ENCODE assay signal across 1 cellular context in the genomic region with DNA sequence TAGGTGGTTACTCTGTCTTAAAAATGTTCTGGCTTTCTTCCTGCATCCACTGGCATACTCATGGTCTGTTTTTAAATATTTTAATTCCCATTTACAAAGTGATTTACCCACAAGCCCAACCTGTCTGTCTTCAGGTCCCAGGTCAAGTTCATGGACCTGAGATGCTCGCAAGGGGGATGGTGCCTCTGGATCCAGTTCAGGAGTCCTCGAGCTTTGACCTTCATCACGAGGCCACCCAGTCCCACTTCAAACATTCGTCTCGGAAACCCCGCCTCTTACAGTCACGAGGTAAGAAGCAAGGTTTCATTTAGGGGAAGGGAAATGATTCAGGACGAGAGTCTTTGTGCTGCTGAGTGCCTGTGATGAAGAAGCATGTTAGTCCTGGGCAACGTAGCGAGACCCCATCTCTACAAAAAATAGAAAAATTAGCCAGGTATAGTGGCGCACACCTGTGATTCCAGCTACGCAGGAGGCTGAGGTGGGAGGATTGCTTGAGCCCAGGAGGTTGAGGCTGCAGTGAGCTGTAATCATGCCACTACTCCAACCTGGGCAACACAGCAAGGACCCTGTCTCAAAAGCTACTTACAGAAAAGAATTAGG.
TF ChIP-seq lines count a peak whose summit lies in the region.

No MANE protein-coding gene starts in this region.

TF ChIP-seq in HepG2, 621 proteins besides CTCF, POLR2A, EP300 and RAD21 (continued from another document and continues in another):
- TF ChIP-seq, protein P1, sequence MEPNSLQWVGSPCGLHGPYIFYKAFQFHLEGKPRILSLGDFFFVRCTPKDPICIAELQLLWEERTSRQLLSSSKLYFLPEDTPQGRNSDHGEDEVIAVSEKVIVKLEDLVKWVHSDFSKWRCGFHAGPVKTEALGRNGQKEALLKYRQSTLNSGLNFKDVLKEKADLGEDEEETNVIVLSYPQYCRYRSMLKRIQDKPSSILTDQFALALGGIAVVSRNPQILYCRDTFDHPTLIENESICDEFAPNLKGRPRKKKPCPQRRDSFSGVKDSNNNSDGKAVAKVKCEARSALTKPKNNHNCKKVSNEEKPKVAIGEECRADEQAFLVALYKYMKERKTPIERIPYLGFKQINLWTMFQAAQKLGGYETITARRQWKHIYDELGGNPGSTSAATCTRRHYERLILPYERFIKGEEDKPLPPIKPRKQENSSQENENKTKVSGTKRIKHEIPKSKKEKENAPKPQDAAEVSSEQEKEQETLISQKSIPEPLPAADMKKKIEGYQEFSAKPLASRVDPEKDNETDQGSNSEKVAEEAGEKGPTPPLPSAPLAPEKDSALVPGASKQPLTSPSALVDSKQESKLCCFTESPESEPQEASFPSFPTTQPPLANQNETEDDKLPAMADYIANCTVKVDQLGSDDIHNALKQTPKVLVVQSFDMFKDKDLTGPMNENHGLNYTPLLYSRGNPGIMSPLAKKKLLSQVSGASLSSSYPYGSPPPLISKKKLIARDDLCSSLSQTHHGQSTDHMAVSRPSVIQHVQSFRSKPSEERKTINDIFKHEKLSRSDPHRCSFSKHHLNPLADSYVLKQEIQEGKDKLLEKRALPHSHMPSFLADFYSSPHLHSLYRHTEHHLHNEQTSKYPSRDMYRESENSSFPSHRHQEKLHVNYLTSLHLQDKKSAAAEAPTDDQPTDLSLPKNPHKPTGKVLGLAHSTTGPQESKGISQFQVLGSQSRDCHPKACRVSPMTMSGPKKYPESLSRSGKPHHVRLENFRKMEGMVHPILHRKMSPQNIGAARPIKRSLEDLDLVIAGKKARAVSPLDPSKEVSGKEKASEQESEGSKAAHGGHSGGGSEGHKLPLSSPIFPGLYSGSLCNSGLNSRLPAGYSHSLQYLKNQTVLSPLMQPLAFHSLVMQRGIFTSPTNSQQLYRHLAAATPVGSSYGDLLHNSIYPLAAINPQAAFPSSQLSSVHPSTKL (CRISPR knock-in tag; IDR thresholded peaks at IDR 0.05), result peak; percentile 83
- no peak for TF ChIP-seq U2AF1 (optimal IDR thresholded peaks at IDR 0.05; ENCODE audit: low read depth, low read length)
- TF ChIP-seq ZNF234 (CRISPR knock-in tag; conservative IDR thresholded peaks at IDR 0.05), result no peak
- TF ChIP-seq, protein P2, sequence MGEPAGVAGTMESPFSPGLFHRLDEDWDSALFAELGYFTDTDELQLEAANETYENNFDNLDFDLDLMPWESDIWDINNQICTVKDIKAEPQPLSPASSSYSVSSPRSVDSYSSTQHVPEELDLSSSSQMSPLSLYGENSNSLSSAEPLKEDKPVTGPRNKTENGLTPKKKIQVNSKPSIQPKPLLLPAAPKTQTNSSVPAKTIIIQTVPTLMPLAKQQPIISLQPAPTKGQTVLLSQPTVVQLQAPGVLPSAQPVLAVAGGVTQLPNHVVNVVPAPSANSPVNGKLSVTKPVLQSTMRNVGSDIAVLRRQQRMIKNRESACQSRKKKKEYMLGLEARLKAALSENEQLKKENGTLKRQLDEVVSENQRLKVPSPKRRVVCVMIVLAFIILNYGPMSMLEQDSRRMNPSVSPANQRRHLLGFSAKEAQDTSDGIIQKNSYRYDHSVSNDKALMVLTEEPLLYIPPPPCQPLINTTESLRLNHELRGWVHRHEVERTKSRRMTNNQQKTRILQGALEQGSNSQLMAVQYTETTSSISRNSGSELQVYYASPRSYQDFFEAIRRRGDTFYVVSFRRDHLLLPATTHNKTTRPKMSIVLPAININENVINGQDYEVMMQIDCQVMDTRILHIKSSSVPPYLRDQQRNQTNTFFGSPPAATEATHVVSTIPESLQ (CRISPR knock-in tag; conservative IDR thresholded peaks at IDR 0.05), result no peak
- TF ChIP-seq, protein P3, sequence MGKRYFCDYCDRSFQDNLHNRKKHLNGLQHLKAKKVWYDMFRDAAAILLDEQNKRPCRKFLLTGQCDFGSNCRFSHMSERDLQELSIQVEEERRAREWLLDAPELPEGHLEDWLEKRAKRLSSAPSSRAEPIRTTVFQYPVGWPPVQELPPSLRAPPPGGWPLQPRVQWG (CRISPR knock-in tag; IDR thresholded peaks at IDR 0.05; ENCODE audit: borderline replicate concordance, low read depth), result no peak
- no peak for TF ChIP-seq ZNF446 (CRISPR knock-in tag; IDR thresholded peaks at IDR 0.05)
- TF ChIP-seq, protein P4, sequence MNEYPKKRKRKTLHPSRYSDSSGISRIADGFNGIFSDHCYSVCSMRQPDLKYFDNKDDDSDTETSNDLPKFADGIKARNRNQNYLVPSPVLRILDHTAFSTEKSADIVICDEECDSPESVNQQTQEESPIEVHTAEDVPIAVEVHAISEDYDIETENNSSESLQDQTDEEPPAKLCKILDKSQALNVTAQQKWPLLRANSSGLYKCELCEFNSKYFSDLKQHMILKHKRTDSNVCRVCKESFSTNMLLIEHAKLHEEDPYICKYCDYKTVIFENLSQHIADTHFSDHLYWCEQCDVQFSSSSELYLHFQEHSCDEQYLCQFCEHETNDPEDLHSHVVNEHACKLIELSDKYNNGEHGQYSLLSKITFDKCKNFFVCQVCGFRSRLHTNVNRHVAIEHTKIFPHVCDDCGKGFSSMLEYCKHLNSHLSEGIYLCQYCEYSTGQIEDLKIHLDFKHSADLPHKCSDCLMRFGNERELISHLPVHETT (CRISPR knock-in tag; conservative IDR thresholded peaks at IDR 0.05), result no peak
- TF ChIP-seq, protein P5, sequence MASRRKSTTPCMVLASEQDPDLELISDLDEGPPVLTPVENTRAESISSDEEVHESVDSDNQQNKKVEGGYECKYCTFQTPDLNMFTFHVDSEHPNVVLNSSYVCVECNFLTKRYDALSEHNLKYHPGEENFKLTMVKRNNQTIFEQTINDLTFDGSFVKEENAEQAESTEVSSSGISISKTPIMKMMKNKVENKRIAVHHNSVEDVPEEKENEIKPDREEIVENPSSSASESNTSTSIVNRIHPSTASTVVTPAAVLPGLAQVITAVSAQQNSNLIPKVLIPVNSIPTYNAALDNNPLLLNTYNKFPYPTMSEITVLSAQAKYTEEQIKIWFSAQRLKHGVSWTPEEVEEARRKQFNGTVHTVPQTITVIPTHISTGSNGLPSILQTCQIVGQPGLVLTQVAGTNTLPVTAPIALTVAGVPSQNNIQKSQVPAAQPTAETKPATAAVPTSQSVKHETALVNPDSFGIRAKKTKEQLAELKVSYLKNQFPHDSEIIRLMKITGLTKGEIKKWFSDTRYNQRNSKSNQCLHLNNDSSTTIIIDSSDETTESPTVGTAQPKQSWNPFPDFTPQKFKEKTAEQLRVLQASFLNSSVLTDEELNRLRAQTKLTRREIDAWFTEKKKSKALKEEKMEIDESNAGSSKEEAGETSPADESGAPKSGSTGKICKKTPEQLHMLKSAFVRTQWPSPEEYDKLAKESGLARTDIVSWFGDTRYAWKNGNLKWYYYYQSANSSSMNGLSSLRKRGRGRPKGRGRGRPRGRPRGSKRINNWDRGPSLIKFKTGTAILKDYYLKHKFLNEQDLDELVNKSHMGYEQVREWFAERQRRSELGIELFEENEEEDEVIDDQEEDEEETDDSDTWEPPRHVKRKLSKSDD (CRISPR knock-in tag; IDR thresholded peaks at IDR 0.05; ENCODE audit: low read depth), result 0 out of 2 replicates have a peak, but pooled peaks have one; percentile 49
- no peak for TF ChIP-seq RBAK (CRISPR knock-in tag; IDR thresholded peaks at IDR 0.05)
- TF ChIP-seq RORA (CRISPR knock-in tag; IDR thresholded peaks at IDR 0.05), result no peak
- TF ChIP-seq SATB2 (CRISPR knock-in tag; IDR thresholded peaks at IDR 0.05), result no peak
- TF ChIP-seq, protein P6, sequence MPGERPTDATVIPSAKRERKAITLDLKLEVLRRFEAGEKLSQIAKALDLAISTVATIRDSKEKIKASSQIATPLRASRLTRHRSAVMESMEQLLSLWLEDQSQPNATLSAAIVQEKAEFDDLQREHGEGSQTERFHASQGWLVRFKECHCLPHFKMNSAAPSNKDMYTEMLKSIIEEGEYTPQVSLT (CRISPR knock-in tag; IDR thresholded peaks at IDR 0.05; ENCODE audit: borderline replicate concordance, low read depth), result no peak
- no peak for TF ChIP-seq ZNF747 (CRISPR knock-in tag; IDR thresholded peaks at IDR 0.05; ENCODE audit: borderline replicate concordance)
- TF ChIP-seq KLF11 (CRISPR knock-in tag; IDR thresholded peaks at IDR 0.05), result no peak
- TF ChIP-seq SP5 (CRISPR knock-in tag; IDR thresholded peaks at IDR 0.05; ENCODE audit: borderline replicate concordance, low read depth), result peak; percentile 58; the same call in 1 of the 2 replicates
- no peak for TF ChIP-seq ZSCAN22 (CRISPR knock-in tag; IDR thresholded peaks at IDR 0.05)
- TF ChIP-seq, protein P7, sequence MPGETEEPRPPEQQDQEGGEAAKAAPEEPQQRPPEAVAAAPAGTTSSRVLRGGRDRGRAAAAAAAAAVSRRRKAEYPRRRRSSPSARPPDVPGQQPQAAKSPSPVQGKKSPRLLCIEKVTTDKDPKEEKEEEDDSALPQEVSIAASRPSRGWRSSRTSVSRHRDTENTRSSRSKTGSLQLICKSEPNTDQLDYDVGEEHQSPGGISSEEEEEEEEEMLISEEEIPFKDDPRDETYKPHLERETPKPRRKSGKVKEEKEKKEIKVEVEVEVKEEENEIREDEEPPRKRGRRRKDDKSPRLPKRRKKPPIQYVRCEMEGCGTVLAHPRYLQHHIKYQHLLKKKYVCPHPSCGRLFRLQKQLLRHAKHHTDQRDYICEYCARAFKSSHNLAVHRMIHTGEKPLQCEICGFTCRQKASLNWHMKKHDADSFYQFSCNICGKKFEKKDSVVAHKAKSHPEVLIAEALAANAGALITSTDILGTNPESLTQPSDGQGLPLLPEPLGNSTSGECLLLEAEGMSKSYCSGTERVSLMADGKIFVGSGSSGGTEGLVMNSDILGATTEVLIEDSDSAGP (CRISPR knock-in tag; IDR thresholded peaks at IDR 0.05; ENCODE audit: borderline replicate concordance), result peak; percentile 26; the same call in 1 of the 2 replicates
- TF ChIP-seq NFKBIZ (CRISPR knock-in tag; IDR thresholded peaks at IDR 0.05), result 0 out of 2 replicates have a peak, but pooled peaks have one; percentile 26
- no peak for TF ChIP-seq ZNF768 (CRISPR knock-in tag; IDR thresholded peaks at IDR 0.05)
- TF ChIP-seq, protein P8, sequence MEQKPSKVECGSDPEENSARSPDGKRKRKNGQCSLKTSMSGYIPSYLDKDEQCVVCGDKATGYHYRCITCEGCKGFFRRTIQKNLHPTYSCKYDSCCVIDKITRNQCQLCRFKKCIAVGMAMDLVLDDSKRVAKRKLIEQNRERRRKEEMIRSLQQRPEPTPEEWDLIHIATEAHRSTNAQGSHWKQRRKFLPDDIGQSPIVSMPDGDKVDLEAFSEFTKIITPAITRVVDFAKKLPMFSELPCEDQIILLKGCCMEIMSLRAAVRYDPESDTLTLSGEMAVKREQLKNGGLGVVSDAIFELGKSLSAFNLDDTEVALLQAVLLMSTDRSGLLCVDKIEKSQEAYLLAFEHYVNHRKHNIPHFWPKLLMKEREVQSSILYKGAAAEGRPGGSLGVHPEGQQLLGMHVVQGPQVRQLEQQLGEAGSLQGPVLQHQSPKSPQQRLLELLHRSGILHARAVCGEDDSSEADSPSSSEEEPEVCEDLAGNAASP (CRISPR knock-in tag; IDR thresholded peaks at IDR 0.05; ENCODE audit: borderline replicate concordance), result peak; percentile 89; the same call in 1 of the 2 replicates
- TF ChIP-seq, protein P9, sequence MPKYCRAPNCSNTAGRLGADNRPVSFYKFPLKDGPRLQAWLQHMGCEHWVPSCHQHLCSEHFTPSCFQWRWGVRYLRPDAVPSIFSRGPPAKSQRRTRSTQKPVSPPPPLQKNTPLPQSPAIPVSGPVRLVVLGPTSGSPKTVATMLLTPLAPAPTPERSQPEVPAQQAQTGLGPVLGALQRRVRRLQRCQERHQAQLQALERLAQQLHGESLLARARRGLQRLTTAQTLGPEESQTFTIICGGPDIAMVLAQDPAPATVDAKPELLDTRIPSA (CRISPR knock-in tag; IDR thresholded peaks at IDR 0.05; ENCODE audit: borderline replicate concordance), result no peak
- TF ChIP-seq ZFYVE20 (CRISPR knock-in tag; IDR thresholded peaks at IDR 0.05; ENCODE audit: borderline replicate concordance, low read depth), result no peak
- TF ChIP-seq, protein P10, sequence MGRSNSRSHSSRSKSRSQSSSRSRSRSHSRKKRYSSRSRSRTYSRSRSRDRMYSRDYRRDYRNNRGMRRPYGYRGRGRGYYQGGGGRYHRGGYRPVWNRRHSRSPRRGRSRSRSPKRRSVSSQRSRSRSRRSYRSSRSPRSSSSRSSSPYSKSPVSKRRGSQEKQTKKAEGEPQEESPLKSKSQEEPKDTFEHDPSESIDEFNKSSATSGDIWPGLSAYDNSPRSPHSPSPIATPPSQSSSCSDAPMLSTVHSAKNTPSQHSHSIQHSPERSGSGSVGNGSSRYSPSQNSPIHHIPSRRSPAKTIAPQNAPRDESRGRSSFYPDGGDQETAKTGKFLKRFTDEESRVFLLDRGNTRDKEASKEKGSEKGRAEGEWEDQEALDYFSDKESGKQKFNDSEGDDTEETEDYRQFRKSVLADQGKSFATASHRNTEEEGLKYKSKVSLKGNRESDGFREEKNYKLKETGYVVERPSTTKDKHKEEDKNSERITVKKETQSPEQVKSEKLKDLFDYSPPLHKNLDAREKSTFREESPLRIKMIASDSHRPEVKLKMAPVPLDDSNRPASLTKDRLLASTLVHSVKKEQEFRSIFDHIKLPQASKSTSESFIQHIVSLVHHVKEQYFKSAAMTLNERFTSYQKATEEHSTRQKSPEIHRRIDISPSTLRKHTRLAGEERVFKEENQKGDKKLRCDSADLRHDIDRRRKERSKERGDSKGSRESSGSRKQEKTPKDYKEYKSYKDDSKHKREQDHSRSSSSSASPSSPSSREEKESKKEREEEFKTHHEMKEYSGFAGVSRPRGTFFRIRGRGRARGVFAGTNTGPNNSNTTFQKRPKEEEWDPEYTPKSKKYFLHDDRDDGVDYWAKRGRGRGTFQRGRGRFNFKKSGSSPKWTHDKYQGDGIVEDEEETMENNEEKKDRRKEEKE (IDR thresholded peaks at IDR 0.05), result no peak
- TF ChIP-seq, protein P11, sequence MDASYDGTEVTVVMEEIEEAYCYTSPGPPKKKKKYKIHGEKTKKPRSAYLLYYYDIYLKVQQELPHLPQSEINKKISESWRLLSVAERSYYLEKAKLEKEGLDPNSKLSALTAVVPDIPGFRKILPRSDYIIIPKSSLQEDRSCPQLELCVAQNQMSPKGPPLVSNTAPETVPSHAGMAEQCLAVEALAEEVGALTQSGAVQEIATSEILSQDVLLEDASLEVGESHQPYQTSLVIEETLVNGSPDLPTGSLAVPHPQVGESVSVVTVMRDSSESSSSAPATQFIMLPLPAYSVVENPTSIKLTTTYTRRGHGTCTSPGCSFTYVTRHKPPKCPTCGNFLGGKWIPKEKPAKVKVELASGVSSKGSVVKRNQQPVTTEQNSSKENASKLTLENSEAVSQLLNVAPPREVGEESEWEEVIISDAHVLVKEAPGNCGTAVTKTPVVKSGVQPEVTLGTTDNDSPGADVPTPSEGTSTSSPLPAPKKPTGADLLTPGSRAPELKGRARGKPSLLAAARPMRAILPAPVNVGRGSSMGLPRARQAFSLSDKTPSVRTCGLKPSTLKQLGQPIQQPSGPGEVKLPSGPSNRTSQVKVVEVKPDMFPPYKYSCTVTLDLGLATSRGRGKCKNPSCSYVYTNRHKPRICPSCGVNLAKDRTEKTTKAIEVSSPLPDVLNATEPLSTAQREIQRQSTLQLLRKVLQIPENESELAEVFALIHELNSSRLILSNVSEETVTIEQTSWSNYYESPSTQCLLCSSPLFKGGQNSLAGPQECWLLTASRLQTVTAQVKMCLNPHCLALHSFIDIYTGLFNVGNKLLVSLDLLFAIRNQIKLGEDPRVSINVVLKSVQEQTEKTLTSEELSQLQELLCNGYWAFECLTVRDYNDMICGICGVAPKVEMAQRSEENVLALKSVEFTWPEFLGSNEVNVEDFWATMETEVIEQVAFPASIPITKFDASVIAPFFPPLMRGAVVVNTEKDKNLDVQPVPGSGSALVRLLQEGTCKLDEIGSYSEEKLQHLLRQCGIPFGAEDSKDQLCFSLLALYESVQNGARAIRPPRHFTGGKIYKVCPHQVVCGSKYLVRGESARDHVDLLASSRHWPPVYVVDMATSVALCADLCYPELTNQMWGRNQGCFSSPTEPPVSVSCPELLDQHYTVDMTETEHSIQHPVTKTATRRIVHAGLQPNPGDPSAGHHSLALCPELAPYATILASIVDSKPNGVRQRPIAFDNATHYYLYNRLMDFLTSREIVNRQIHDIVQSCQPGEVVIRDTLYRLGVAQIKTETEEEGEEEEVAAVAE (CRISPR knock-in tag; IDR thresholded peaks at IDR 0.05; ENCODE audit: borderline replicate concordance), result no peak
- TF ChIP-seq TAF1 (CRISPR knock-in tag; IDR thresholded peaks at IDR 0.05), result no peak
- TF ChIP-seq POLR2G (IDR thresholded peaks at IDR 0.05; ENCODE audit: low read depth, low read length), result no peak
- TF ChIP-seq FLYWCH1 (CRISPR knock-in tag; IDR thresholded peaks at IDR 0.05), result no peak
